30 cellular contexts compared by ENCODE assay signal in genomic region chr14:47057364-47057763, GRCh38.
"Had no signal": no experiment of that assay in that cellular context is flagged by ENCODE, and none has a peak within 500 bp of the region (broad histone marks: within the 10 kb centered on the region; RNA-seq: fewer than 3 reads in every experiment).

No MANE protein-coding gene starts in this region.

- H3K79me2 ChIP-seq: parathyroid adenoma had no signal

- H2AFZ ChIP-seq: parathyroid adenoma had no signal

- H3K4me3 ChIP-seq: ovary, psoas muscle, skin epidermis, smooth muscle cell, spleen, suprapubic skin, testis, tibial artery, transverse colon, upper lobe of left lung, vagina had no signal

- DNase-seq: naive B cell; naive thymus-derived CD8-positive, alpha-beta T cell; nephron progenitor cell; occipital lobe; ovary; posterior cingulate gyrus; psoas muscle; right cardiac atrium; spleen; stimulated activated CD4-positive, alpha-beta T cell treated with anti-CD3 and anti-CD28 coated beads, Interleukin-12 subunit alpha, Interleukin-12 subunit beta, amount 100 ng/mL, for 4 hours; stimulated activated CD4-positive, alpha-beta T cell treated with anti-CD3 and anti-CD28 coated beads, Interleukin-1b, Interleukin-23, amount 100 ng/mL, for 48 hours; stimulated activated CD4-positive, alpha-beta T cell treated with anti-CD3 and anti-CD28 coated beads, Interleukin-4, amount 100 ng/mL, for 1 hour; stimulated activated CD4-positive, alpha-beta T cell treated with anti-CD3 and anti-CD28 coated beads, Interleukin-4, amount 100 ng/mL, for 4 hours; stimulated activated CD8-positive, alpha-beta memory T cell treated with anti-CD3 and anti-CD28 coated beads, Interleukin-4, amount 100 ng/mL, for 48 hours; stimulated activated naive CD4-positive, alpha-beta T cell; stimulated activated naive CD8-positive, alpha-beta T cell treated with anti-CD3 and anti-CD28 coated beads, Interleukin-15, amount 100 ng/mL, for 72 hours; stimulated activated naive CD8-positive, alpha-beta T cell treated with anti-CD3 and anti-CD28 coated beads, Interleukin-15, Interleukin-2, amounts not matched to agents 100 U/mL and 50 U/mL, for 24 hours; substantia nigra; testis; tibial artery; transverse colon; upper lobe of left lung had no signal

- H3K27ac ChIP-seq: ovary, parathyroid adenoma, psoas muscle, skin epidermis, spleen, suprapubic skin, testis, tibial artery, transverse colon, upper lobe of left lung, vagina had no signal

- H3K4me2 ChIP-seq: smooth muscle cell had no signal

- H3K4me1 ChIP-seq: parathyroid adenoma, psoas muscle, spleen, suprapubic skin, testis, tibial artery, transverse colon, upper lobe of left lung, vagina had no signal

- H3K36me3 ChIP-seq: ovary, spleen, suprapubic skin, tibial artery, transverse colon, upper lobe of left lung, vagina had no signal

- H3K9ac ChIP-seq: parathyroid adenoma had no signal

- ATAC-seq: naive thymus-derived CD8-positive, alpha-beta T cell; natural killer cell treated with Interleukin-12 subunit alpha and Interleukin-12 subunit beta and Interleukin-15 and Interleukin-18, amount 100 ng/mL, for 72 hours; psoas muscle; right cardiac atrium; sciatic nerve; stimulated activated memory B cell treated with anti-CD40 and anti-IgM and Interleukin-4, amounts not matched to agents 10 μg/mL and 1 μg/mL and 100 μg/mL, for 72 hours; stimulated activated naive CD8-positive, alpha-beta T cell treated with anti-CD3 and anti-CD28 coated beads, Interleukin-15, amount 100 ng/mL, for 72 hours; stimulated activated naive CD8-positive, alpha-beta T cell treated with anti-CD3 and anti-CD28 coated beads, Interleukin-15, Interleukin-2, amounts not matched to agents 100 U/mL and 50 U/mL, for 24 hours had no signal

- H3K9me3 ChIP-seq: ovary, psoas muscle, spleen, suprapubic skin, testis, tibial artery, transverse colon, upper lobe of left lung, vagina had no signal

- H3K27me3 ChIP-seq: ovary, spleen, suprapubic skin, testis, tibial artery, transverse colon, upper lobe of left lung, vagina had no signal
